ENCODE assay signal across 11 cellular contexts in the genomic region with DNA sequence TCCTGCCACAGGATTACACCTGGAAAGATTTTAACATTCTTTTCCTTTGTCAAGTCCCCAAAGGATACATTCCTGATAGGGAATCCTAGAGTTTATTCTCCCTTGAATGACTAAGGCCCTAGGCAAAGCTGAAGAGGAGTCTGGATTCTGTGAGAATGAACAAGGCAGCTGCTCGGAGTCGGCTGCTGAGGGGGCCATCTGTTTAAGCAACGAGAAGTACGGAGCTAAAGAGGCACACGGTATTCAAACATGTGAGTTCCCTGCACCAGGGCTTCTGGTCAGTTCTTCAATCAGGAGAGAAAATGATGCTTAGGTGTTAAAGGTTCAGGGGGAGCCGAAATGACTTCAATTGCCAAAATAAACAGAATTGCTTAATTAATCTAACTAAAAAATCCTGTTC.
A peak's percentile ranks its signal among the peaks of the same experiment; 100 is the strongest.
DNase-seq lines count a peak whose midpoint lies in the region; ATAC-seq and TF ChIP-seq lines count a peak whose summit lies in the region.
"Had no signal": no experiment of that assay in that cellular context is flagged by ENCODE, and none has a peak within 500 bp of the region (broad histone marks: within the 10 kb centered on the region; RNA-seq: fewer than 3 reads in every experiment).

No MANE protein-coding gene starts in this region.

- no peaks in the 10 kb centered on the region for H3K9me3 Mint-ChIP-seq in WTC11
- no peaks in the 10 kb centered on the region for H3K9me3 Mint-ChIP-seq in activated T-helper 2 cell treated with anti-CD3 and anti-CD28 coated beads, Interferon-gamma antibody, Interleukin-2, Interleukin-4, amounts not matched to agents 10 μg/mL and 5 μg/mL and 100 μg/mL, durations not matched to agents 14 hours and 24 hours and 36 hours
- no peaks in the 10 kb centered on the region for H3K9me3 Mint-ChIP-seq in activated T-cell treated with anti-CD3 and anti-CD28 coated beads, Interleukin-2, amount 50 U/mL, for 24 hours
- H3K9me3 Mint-ChIP-seq: immature natural killer cell, neural crest cell had no signal

- H3K27me3 ChIP-seq in Karpas-422 (ENCODE audit: low read length), result no peaks in the 10 kb centered on the region
- no peaks in the 10 kb centered on the region for H3K27me3 ChIP-seq in hepatocyte
- H3K27me3 ChIP-seq in smooth muscle cell (ENCODE audit: low read depth), result no peaks in the 10 kb centered on the region

- ATAC-seq in WTC11 (peak; percentile 11; the same call in 1 of the 2 replicates), HG03565 (IDR thresholded peaks at IDR 0.05; ENCODE audit: unreplicated experiment) (no peak)

- H3K4me1 ChIP-seq in Karpas-422 (ENCODE audit: low read length) (peaks cover 83% of the 10 kb centered on the region), hepatocyte (ENCODE audit: insufficient read depth) (peaks cover 24% of the 10 kb centered on the region), smooth muscle cell (ENCODE audit: low read depth) (peaks cover 29% of the 10 kb centered on the region)

- H3K9me2 ChIP-seq in Karpas-422 (replicated peaks; ENCODE audit: insufficient read depth, low read length) (no peaks in the 10 kb centered on the region), hepatocyte (replicated peaks; ENCODE audit: insufficient read depth) (no peaks in the 10 kb centered on the region)

- H3K27ac ChIP-seq in Karpas-422 (ENCODE audit: low read length) (peak overlapping the region; percentile 74), hepatocyte (peak overlapping the region; percentile 25), smooth muscle cell (ENCODE audit: low read depth) (peak overlapping the region; percentile 69)
- H3K27ac ChIP-seq: C4-2B had no signal

- TF ChIP-seq CTCF in WTC11 (IDR thresholded peaks at IDR 0.05) (no peak), hepatocyte (IDR thresholded peaks at IDR 0.05; ENCODE audit: poor library complexity) (no peak), smooth muscle cell (IDR thresholded peaks at IDR 0.05; ENCODE audit: borderline replicate concordance, insufficient read depth, poor library complexity, severe bottlenecking) (no peak)

- H2AFZ ChIP-seq in Karpas-422 (ENCODE audit: low read length) (no peak overlapping the region), hepatocyte (no peak overlapping the region), smooth muscle cell (ENCODE audit: low read depth) (no peak overlapping the region)

- intact Hi-C loops in activated T-helper 2 cell treated with anti-CD3 and anti-CD28 coated beads, Interferon-gamma antibody, Interleukin-2, Interleukin-4, amounts not matched to agents 10 μg/mL and 5 μg/mL and 100 μg/mL, durations not matched to agents 14 hours and 24 hours and 36 hours (cut with micrococcal nuclease), result no loop called here

- H3K4me3 Mint-ChIP-seq in WTC11, result no peak overlapping the region
- no peak overlapping the region for H3K4me3 Mint-ChIP-seq in activated T-helper 2 cell treated with anti-CD3 and anti-CD28 coated beads, Interferon-gamma antibody, Interleukin-2, Interleukin-4, amounts not matched to agents 10 μg/mL and 5 μg/mL and 100 μg/mL, durations not matched to agents 14 hours and 24 hours and 36 hours (ENCODE audit: low read depth)
- H3K4me3 Mint-ChIP-seq in activated T-cell treated with anti-CD3 and anti-CD28 coated beads, Interleukin-2, amount 50 U/mL, for 24 hours, result no peak overlapping the region
- H3K4me3 Mint-ChIP-seq: immature natural killer cell, neural crest cell had no signal

- no peaks in the 10 kb centered on the region for H3K9me3 ChIP-seq in Karpas-422 (ENCODE audit: low read length)
- no peaks in the 10 kb centered on the region for H3K9me3 ChIP-seq in hepatocyte (ENCODE audit: low read depth)
- no peaks in the 10 kb centered on the region for H3K9me3 ChIP-seq in smooth muscle cell (replicated peaks; ENCODE audit: low read depth)

- WGBS in hepatocyte (ENCODE audit: low lambda C conversion rate, missing lambda C conversion rate), result 43% methylated on average over 6 of the region's 6 CpGs
- 18% methylated on average over 6 of the region's 6 CpGs for WGBS in smooth muscle cell (ENCODE audit: low lambda C conversion rate)

- H3K4me3 ChIP-seq in Karpas-422 (ENCODE audit: low read length) (peak overlapping the region; percentile 46), hepatocyte (no peak overlapping the region), smooth muscle cell (no peak overlapping the region)

- H4K20me1 ChIP-seq in Karpas-422 (ENCODE audit: insufficient read depth, low read depth, low read length) (peaks cover 20% of the 10 kb centered on the region; the same call in 1 of the 2 replicates), hepatocyte (ENCODE audit: insufficient read depth, poor library complexity, severe bottlenecking) (no peaks in the 10 kb centered on the region), smooth muscle cell (ENCODE audit: low read depth) (peaks cover 29% of the 10 kb centered on the region)

- CTCF ChIA-PET in WTC11 (lab: Charles Lee), result interaction anchor here (0.7 kb wide), 1 partner anchor 241 kb away, joined by 3 read pairs; no protein-coding TSS in a partner anchor

- no peak overlapping the region for H3K27ac Mint-ChIP-seq in WTC11
- no peak overlapping the region for H3K27ac Mint-ChIP-seq in activated T-helper 2 cell treated with anti-CD3 and anti-CD28 coated beads, Interferon-gamma antibody, Interleukin-2, Interleukin-4, amounts not matched to agents 10 μg/mL and 5 μg/mL and 100 μg/mL, durations not matched to agents 14 hours and 24 hours and 36 hours
- no peak overlapping the region for H3K27ac Mint-ChIP-seq in activated T-cell treated with anti-CD3 and anti-CD28 coated beads, Interleukin-2, amount 50 U/mL, for 24 hours
- H3K27ac Mint-ChIP-seq: immature natural killer cell had no signal

- H3K36me3 Mint-ChIP-seq in WTC11, result no peaks in the 10 kb centered on the region
- no peaks in the 10 kb centered on the region for H3K36me3 Mint-ChIP-seq in activated T-helper 2 cell treated with anti-CD3 and anti-CD28 coated beads, Interferon-gamma antibody, Interleukin-2, Interleukin-4, amounts not matched to agents 10 μg/mL and 5 μg/mL and 100 μg/mL, durations not matched to agents 14 hours and 24 hours and 36 hours (ENCODE audit: low read depth)
- no peaks in the 10 kb centered on the region for H3K36me3 Mint-ChIP-seq in activated T-cell treated with anti-CD3 and anti-CD28 coated beads, Interleukin-2, amount 50 U/mL, for 24 hours (ENCODE audit: low read depth)
- H3K36me3 Mint-ChIP-seq: immature natural killer cell had no signal

- DNase-seq in Karpas-422, result no peak
- DNase-seq in WTC11 (ENCODE audit: low spot score), result no peak
- DNase-seq in hepatocyte (ENCODE audit: low spot score), result no peak
- DNase-seq in smooth muscle cell (lab: John Stamatoyannopoulos, UW; ENCODE audit: unreplicated experiment), result no peak
- DNase-seq in activated T-helper 2 cell treated with anti-CD3 and anti-CD28 coated beads, Interferon-gamma antibody, Interleukin-2, Interleukin-4, amounts not matched to agents 10 μg/mL and 5 μg/mL and 100 μg/mL, durations not matched to agents 14 hours and 24 hours and 36 hours (ENCODE audit: low spot score), result no peak
- no peak for DNase-seq in activated T-cell treated with anti-CD3 and anti-CD28 coated beads, Interleukin-2, amount 50 U/mL, for 24 hours
- DNase-seq in NCI-H2081 (lab: John Stamatoyannopoulos, UW), result no peak
- DNase-seq: immature natural killer cell had no signal

- H3K79me2 ChIP-seq in Karpas-422 (ENCODE audit: low read length), result peaks cover 27% of the 10 kb centered on the region
- peaks cover 4% of the 10 kb centered on the region for H3K79me2 ChIP-seq in hepatocyte
- H3K79me2 ChIP-seq in smooth muscle cell (ENCODE audit: low read depth), result peaks cover 11% of the 10 kb centered on the region

- H3K4me2 ChIP-seq in Karpas-422 (ENCODE audit: low read depth, low read length, poor library complexity, severe bottlenecking), result peak overlapping the region; percentile 73
- H3K4me2 ChIP-seq in hepatocyte, result peak overlapping the region; percentile 49
- H3K4me2 ChIP-seq in smooth muscle cell, result peak overlapping the region; percentile 74

- peaks cover 22% of the 10 kb centered on the region for H3F3A ChIP-seq in smooth muscle cell (ENCODE audit: low read depth)

- POLR2A ChIA-PET in WTC11 (lab: Charles Lee), result no interaction called here

- H3K9ac ChIP-seq in Karpas-422 (ENCODE audit: low read length) (peak overlapping the region; percentile 40), smooth muscle cell (ENCODE audit: low read depth) (no peak overlapping the region)

- peaks cover 25% of the 10 kb centered on the region for H3K4me1 Mint-ChIP-seq in WTC11
- no peaks in the 10 kb centered on the region for H3K4me1 Mint-ChIP-seq in activated T-helper 2 cell treated with anti-CD3 and anti-CD28 coated beads, Interferon-gamma antibody, Interleukin-2, Interleukin-4, amounts not matched to agents 10 μg/mL and 5 μg/mL and 100 μg/mL, durations not matched to agents 14 hours and 24 hours and 36 hours (ENCODE audit: low read depth)
- H3K4me1 Mint-ChIP-seq in activated T-cell treated with anti-CD3 and anti-CD28 coated beads, Interleukin-2, amount 50 U/mL, for 24 hours (ENCODE audit: low read depth), result no peaks in the 10 kb centered on the region

- H3K36me3 ChIP-seq in Karpas-422 (ENCODE audit: insufficient read depth, low read length) (no peaks in the 10 kb centered on the region), hepatocyte (replicated peaks; ENCODE audit: insufficient read depth, low read depth) (no peaks in the 10 kb centered on the region), smooth muscle cell (ENCODE audit: low read depth) (no peaks in the 10 kb centered on the region)

- no peaks in the 10 kb centered on the region; the same call in none of the 2 replicates for H3K27me3 Mint-ChIP-seq in WTC11 (ENCODE audit: low read depth)
- H3K27me3 Mint-ChIP-seq in activated T-helper 2 cell treated with anti-CD3 and anti-CD28 coated beads, Interferon-gamma antibody, Interleukin-2, Interleukin-4, amounts not matched to agents 10 μg/mL and 5 μg/mL and 100 μg/mL, durations not matched to agents 14 hours and 24 hours and 36 hours (ENCODE audit: low read depth), result peaks cover 12% of the 10 kb centered on the region
- no peaks in the 10 kb centered on the region for H3K27me3 Mint-ChIP-seq in activated T-cell treated with anti-CD3 and anti-CD28 coated beads, Interleukin-2, amount 50 U/mL, for 24 hours
